9 cellular contexts compared by ENCODE assay signal in the genomic region with DNA sequence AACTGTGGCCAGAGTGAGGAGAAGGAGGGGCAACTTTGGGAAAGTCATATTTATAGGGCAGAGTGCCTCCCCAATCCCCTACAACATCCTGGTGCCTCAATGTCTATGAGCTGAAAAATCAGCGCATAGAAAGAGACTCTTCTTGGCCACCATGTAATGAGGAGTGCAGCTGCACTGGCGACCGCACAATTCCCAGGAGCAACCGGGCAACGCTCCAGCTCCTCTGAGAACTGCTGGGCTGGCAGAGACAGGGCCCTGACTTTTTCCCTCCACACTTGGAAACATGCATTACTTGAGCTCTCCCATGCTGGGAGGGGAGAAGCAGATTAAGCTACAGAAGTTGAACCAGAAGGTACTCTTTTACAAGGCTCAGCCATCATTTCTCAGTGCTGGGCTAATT. TPM values are rescaled to one million over a fixed set of nuclear protein-coding genes. Genes with fewer than 3 reads are reported as not detected.
A peak's percentile ranks its signal among the peaks of the same experiment; 100 is the strongest.
DNase-seq lines count a peak whose midpoint lies in the region; FAIRE-seq and TF ChIP-seq lines count a peak whose summit lies in the region.
"Had no signal": no experiment of that assay in that cellular context is flagged by ENCODE, and none has a peak within 500 bp of the region (broad histone marks: within the 10 kb centered on the region; RNA-seq: fewer than 3 reads in every experiment).

No MANE protein-coding gene starts in this region.

- H3K9me3 ChIP-seq in vagina = no peaks in the 10 kb centered on the region

- intact Hi-C loops in vagina (cut with DNase I) = no loop called here

- TF ChIP-seq POLR2A in vagina (IDR thresholded peaks at IDR 0.05) = no peak

- no peak for TF ChIP-seq CTCF in vagina (IDR thresholded peaks at IDR 0.05)

- no peaks in the 10 kb centered on the region for H3K36me3 ChIP-seq in vagina

- peak; percentile 1 to 46 for DNase-seq in NCI-H2081 (lab: John Stamatoyannopoulos, UW)
- DNase-seq in NCI-H2081 treated with DMSO at 0.1 percent for 48 hours (lab: John Stamatoyannopoulos, UW) = no peak
- peak; percentile 90 for DNase-seq in midbrain (lab: John Stamatoyannopoulos, UW)
- DNase-seq in vagina (ENCODE audit: extremely low spot score in 2 of 2) = no peak
- DNase-seq in HuH-7 (ENCODE audit: low spot score) = no peak
- DNase-seq in RCC 7860 (ENCODE audit: low spot score) = no peak
- DNase-seq in SW480 (ENCODE audit: low spot score) = no peak

- H3K27ac ChIP-seq in cingulate gyrus (ENCODE audit: low read depth, low read length) (peak overlapping the region; percentile 30), vagina (peak overlapping the region; percentile 57)

- FAIRE-seq in RCC 7860 (lab: Jason Lieb, UNC) = no peak
- FAIRE-seq: A204.1 had no signal

- H3K27me3 ChIP-seq in vagina = no peaks in the 10 kb centered on the region

- no peak overlapping the region for H3K4me3 ChIP-seq in vagina

- peaks cover 12% of the 10 kb centered on the region for H3K4me1 ChIP-seq in vagina

RNA-seq across cellular contexts. Expression of a gene that starts 31.4 kb away (rescaled TPM):
- total RNA-seq in vagina = 46.4 TPM

Comparison
In these comparisons a context has a peak if more than half of its experiments do, and no peak if none do; other contexts are left out.
1. DNase-seq: peak in NCI-H2081 (2 of 2) and midbrain (single experiment); none in NCI-H2081 treated with DMSO at 0.1 percent for 48 hours (single experiment), vagina (0 of 2), HuH-7 (single experiment), RCC 7860 (single experiment) and SW480 (single experiment).